12 cellular contexts compared by ENCODE assay signal in genomic region chr2:12884713-12885282, GRCh38.
DNase-seq lines count a peak whose midpoint lies in the region; ATAC-seq lines count a peak whose summit lies in the region.
"Had no signal": no experiment of that assay in that cellular context is flagged by ENCODE, and none has a peak within 500 bp of the region (broad histone marks: within the 10 kb centered on the region; RNA-seq: fewer than 3 reads in every experiment).

No MANE protein-coding gene starts in this region.

- no peaks in the 10 kb centered on the region for H3K9me3 ChIP-seq in SJSA1 (replicated peaks)

- no peak overlapping the region for H3K4me3 ChIP-seq in SJSA1

- peak overlapping the region; percentile 18 for H3K27ac ChIP-seq in SJSA1
- H3K27ac ChIP-seq: epithelial cell of prostate had no signal

- no peak for ATAC-seq in HG03460 (IDR thresholded peaks at IDR 0.05; ENCODE audit: unreplicated experiment)

- peak; percentile 99 for DNase-seq in EH (ENCODE audit: low read depth)
- DNase-seq in SJSA1 (ENCODE audit: low read depth in 1 of 2, low spot score in 2 of 2), result peak; percentile 57 to 68
- peak; percentile 70 for DNase-seq in foreskin melanocyte
- DNase-seq in pons (ENCODE audit: low spot score), result peak; percentile 2
- no peak for DNase-seq in DMS79 (lab: John Stamatoyannopoulos, UW)
- no peak for DNase-seq in T-helper 9 cell
- DNase-seq in occipital lobe (lab: John Stamatoyannopoulos, UW), result no peak
- DNase-seq: activated T-cell treated with anti-CD3 and anti-CD28 coated beads, Interleukin-2, amount 50 U/mL, for 48 hours; NCI-H2029; T-helper 1 cell had no signal

- peaks cover 18% of the 10 kb centered on the region for H3K4me1 ChIP-seq in SJSA1 (replicated peaks)

- no peaks in the 10 kb centered on the region for H3K36me3 ChIP-seq in SJSA1

- no peaks in the 10 kb centered on the region for H3K27me3 ChIP-seq in SJSA1 (replicated peaks)

Comparison
In these comparisons a context has a peak if more than half of its experiments do, and no peak if none do; other contexts are left out.
1. DNase-seq: peak in EH (single experiment), SJSA1 (2 of 2), foreskin melanocyte (single experiment) and pons (single experiment); none in DMS79 (single experiment), T-helper 9 cell (single experiment) and occipital lobe (single experiment).